28 cellular contexts compared by ENCODE assay signal in genomic region chr20:62986257-62986807, GRCh38. TPM values are rescaled to one million over a fixed set of nuclear protein-coding genes. Genes with fewer than 3 reads are reported as not detected.
"Had no signal": no experiment of that assay in that cellular context is flagged by ENCODE, and none has a peak within 500 bp of the region (broad histone marks: within the 10 kb centered on the region; RNA-seq: fewer than 3 reads in every experiment).

No MANE protein-coding gene starts in this region.

- H3K27ac ChIP-seq: SK-N-MC had no signal

- H3K36me3 Mint-ChIP-seq: activated CD8-positive, alpha-beta memory T cell treated with anti-CD3 and anti-CD28 coated beads, Interleukin-2, amount 10 ng/mL, durations not matched to agents 7 days and 5 days; activated naive CD4-positive, alpha-beta T cell treated with anti-CD3 and anti-CD28 coated beads, Interleukin-2, amount 50 U/mL, for 24 hours; T-cell had no signal

- H3K9me3 Mint-ChIP-seq: activated naive CD4-positive, alpha-beta T cell treated with anti-CD3 and anti-CD28 coated beads, Interleukin-2, amount 50 U/mL, for 24 hours; activated T-cell treated with anti-CD3 and anti-CD28 coated beads, Interleukin-2, amount 50 U/mL, for 24 hours; activated T-helper 1 cell treated with anti-CD3 and anti-CD28 coated beads, Interleukin-12 subunit alpha, Interleukin-12 subunit beta, Interleukin-2, Interleukin-4 antibody, amounts not matched to agents 30 ng/mL and 10 ng/mL and 1 ng/mL, durations not matched to agents 14 hours and 24 hours and 36 hours; T-cell had no signal

- DNase-seq: activated CD4-positive, alpha-beta T cell treated with anti-CD3 and anti-CD28 coated beads for 4 hours; activated CD4-positive, alpha-beta T cell treated with anti-CD3 and anti-CD28 coated beads, Interleukin-2, amount 50 U/mL, for 48 hours; activated CD8-positive, alpha-beta memory T cell treated with anti-CD3 and anti-CD28 coated beads, Interleukin-2, amount 10 ng/mL, durations not matched to agents 7 days and 5 days; activated effector memory CD4-positive, alpha-beta T cell treated with Interleukin-2 at 50 U/mL for 16 hours; activated naive CD4-positive, alpha-beta T cell; activated T-cell treated with anti-CD3 and anti-CD28 coated beads, Interleukin-2, amount 50 U/mL, for 24 hours; caudate nucleus; Kasumi-1; KBM-7; NCI-H1105 treated with DMSO at 0.1 percent for 48 hours; NCI-H1436 treated with DMSO at 0.1 percent for 48 hours; NCI-H187; NCI-H2081; NCI-H510A treated with DMSO at 0.1 percent for 48 hours; NCI-H69; NK-92 treated with Interleukin-12 subunit alpha and Interleukin-12 subunit beta, amount 100 ng/mL, for 24 hours; OCI-M1; RPMI8226; T-cell; T-helper 2 cell; T1000 had no signal

- H3K4me3 ChIP-seq: SK-N-MC had no signal

- ATAC-seq: activated CD4-positive, CD25-positive, alpha-beta regulatory T cell treated with anti-CD3 and anti-CD28 coated beads, Interleukin-2, amount 50 U/mL, for 24 hours; activated CD8-positive, alpha-beta memory T cell treated with anti-CD3 and anti-CD28 coated beads, Interleukin-2, amount 10 ng/mL, durations not matched to agents 7 days and 5 days; Panc1; T-cell had no signal

- H3K4me3 Mint-ChIP-seq: activated CD8-positive, alpha-beta memory T cell treated with anti-CD3 and anti-CD28 coated beads, Interleukin-2, amount 10 ng/mL, durations not matched to agents 7 days and 5 days; activated naive CD4-positive, alpha-beta T cell treated with anti-CD3 and anti-CD28 coated beads, Interleukin-2, amount 50 U/mL, for 24 hours; activated T-cell treated with anti-CD3 and anti-CD28 coated beads, Interleukin-2, amount 50 U/mL, for 24 hours; activated T-helper 1 cell treated with anti-CD3 and anti-CD28 coated beads, Interleukin-12 subunit alpha, Interleukin-12 subunit beta, Interleukin-2, Interleukin-4 antibody, amounts not matched to agents 30 ng/mL and 10 ng/mL and 1 ng/mL, durations not matched to agents 14 hours and 24 hours and 36 hours; T-cell had no signal

- H3K27ac Mint-ChIP-seq: activated CD8-positive, alpha-beta memory T cell treated with anti-CD3 and anti-CD28 coated beads, Interleukin-2, amount 10 ng/mL, durations not matched to agents 7 days and 5 days; activated naive CD4-positive, alpha-beta T cell treated with anti-CD3 and anti-CD28 coated beads, Interleukin-2, amount 50 U/mL, for 24 hours; activated T-cell treated with anti-CD3 and anti-CD28 coated beads, Interleukin-2, amount 50 U/mL, for 24 hours; activated T-helper 1 cell treated with anti-CD3 and anti-CD28 coated beads, Interleukin-12 subunit alpha, Interleukin-12 subunit beta, Interleukin-2, Interleukin-4 antibody, amounts not matched to agents 30 ng/mL and 10 ng/mL and 1 ng/mL, durations not matched to agents 14 hours and 24 hours and 36 hours; T-cell had no signal

- H3K27me3 Mint-ChIP-seq: activated naive CD4-positive, alpha-beta T cell treated with anti-CD3 and anti-CD28 coated beads, Interleukin-2, amount 50 U/mL, for 24 hours had no signal

RNA-seq across cellular contexts. Expression of gene BHLHE23, which starts 20.4 kb away (rescaled TPM):
- total RNA-seq: activated CD8-positive, alpha-beta memory T cell treated with anti-CD3 and anti-CD28 coated beads, Interleukin-2, amount 10 ng/mL, durations not matched to agents 7 days and 5 days; activated T-helper 1 cell treated with anti-CD3 and anti-CD28 coated beads, Interleukin-12 subunit alpha, Interleukin-12 subunit beta, Interleukin-2, Interleukin-4 antibody, amounts not matched to agents 30 ng/mL and 10 ng/mL and 1 ng/mL, durations not matched to agents 14 hours and 24 hours and 36 hours; Right ventricle myocardium inferior; T-cell had no signal
- polyA plus RNA-seq: adipose tissue had no signal
